Comparison of ENCODE assay signal across 10 cellular contexts in genomic region chr11:86043765-86044534, GRCh38. TPM values are rescaled to one million over a fixed set of nuclear protein-coding genes. Genes with fewer than 3 reads are reported as not detected.
DNase-seq lines count a peak whose midpoint lies in the region; TF ChIP-seq lines count a peak whose summit lies in the region.
"Had no signal": no experiment of that assay in that cellular context is flagged by ENCODE, and none has a peak within 500 bp of the region (broad histone marks: within the 10 kb centered on the region; RNA-seq: fewer than 3 reads in every experiment).

No MANE protein-coding gene starts in this region.

- H3K4me3 ChIP-seq in GM23248 (no peak overlapping the region), sigmoid colon (no peak overlapping the region)
- H3K4me3 ChIP-seq: Peyer's patch had no signal

- no peak overlapping the region for H2AFZ ChIP-seq in GM23248

- H3K36me3 ChIP-seq in GM23248 (ENCODE audit: low read depth) (no peaks in the 10 kb centered on the region), sigmoid colon (no peaks in the 10 kb centered on the region)
- H3K36me3 ChIP-seq: Peyer's patch had no signal

- no peaks in the 10 kb centered on the region for H3K27me3 ChIP-seq in GM23248 (replicated peaks; ENCODE audit: insufficient read depth)
- H3K27me3 ChIP-seq in sigmoid colon, result no peaks in the 10 kb centered on the region
- H3K27me3 ChIP-seq: Peyer's patch had no signal

- peaks cover 100% of the 10 kb centered on the region for H3K79me2 ChIP-seq in GM23248 (ENCODE audit: insufficient read depth)

- TF ChIP-seq CTCF in sigmoid colon (IDR thresholded peaks at IDR 0.05), result no peak

- no peak for TF ChIP-seq POLR2A in sigmoid colon (IDR thresholded peaks at IDR 0.05)
- no peak for TF ChIP-seq POLR2A in erythroblast (IDR thresholded peaks at IDR 0.05; ENCODE audit: low read length)

- H4K20me1 ChIP-seq in GM23248 (ENCODE audit: insufficient read depth), result peaks cover 33% of the 10 kb centered on the region

- peak overlapping the region; percentile 40 for H3K27ac ChIP-seq in GM23248
- H3K27ac ChIP-seq in sigmoid colon, result peak overlapping the region in 3 of 4 donors; percentile 1 to 74 (median 72)

- 0 out of 2 replicates have a peak overlapping the region, but pooled peaks have one; percentile 28 for H3K9ac ChIP-seq in GM23248

- H3K4me2 ChIP-seq in GM23248 (ENCODE audit: unreplicated experiment), result peak overlapping the region; percentile 20

- in situ Hi-C loops in GM23248 (cut with MboI), result no loop called here

- intact Hi-C loops in sigmoid colon (cut with DNase I), result loop anchor here (2.0 to 5.0 kb wide), 2 partner anchors 87 to 151 kb away; no protein-coding TSS in a partner anchor

- 74 to 75% methylated on average over 9 of the region's 9 CpGs for WGBS in GM23248 (ENCODE audit: low coverage in 1 of 2, low lambda C conversion rate in 2 of 2, missing lambda C conversion rate in 2 of 2), 2 experiments
- 83% methylated on average over 9 of the region's 9 CpGs for WGBS in sigmoid colon, 2 donors

- H3K4me1 ChIP-seq in GM23248 (ENCODE audit: insufficient read depth) (peaks cover 79% of the 10 kb centered on the region), sigmoid colon (peaks cover 0 to 92% (median 80%) of the 10 kb centered on the region in 4 donors)

- peaks cover 47% of the 10 kb centered on the region for H3F3A ChIP-seq in GM23248 (ENCODE audit: insufficient read depth)

- DNase-seq in GM23248, result no peak
- DNase-seq in RPMI7951 (ENCODE audit: low read depth), result peak; percentile 56
- DNase-seq in foreskin melanocyte, result peak; percentile 94
- DNase-seq in sigmoid colon, result no peak
- DNase-seq in erythroblast (lab: John Stamatoyannopoulos, UW), result no peak
- DNase-seq in NCI-H2081 treated with DMSO at 0.1 percent for 48 hours (lab: John Stamatoyannopoulos, UW), result no peak
- no peak for DNase-seq in ureter (ENCODE audit: low spot score)
- DNase-seq: DMS79; Peyer's patch; stimulated activated CD4-positive, alpha-beta T cell treated with anti-CD3 and anti-CD28 coated beads, Interleukin-4, amount 100 ng/mL, for 1 hour had no signal

- no peaks in the 10 kb centered on the region for H3K9me2 ChIP-seq in GM23248 (ENCODE audit: insufficient read depth)

- TF ChIP-seq EP300 in sigmoid colon (IDR thresholded peaks at IDR 0.05), result no peak

- H3K9me3 ChIP-seq in GM23248 (ENCODE audit: low read depth) (no peaks in the 10 kb centered on the region), sigmoid colon (no peaks in the 10 kb centered on the region)
- H3K9me3 ChIP-seq: Peyer's patch had no signal

RNA-seq across cellular contexts. Expression of gene PICALM, which starts 24.9 kb away (rescaled TPM):
- 277 and 310 TPM in 2 replicates for total RNA-seq in GM23248 (2014; rRNA removed; shearing (Covaris generic))
- 69.7 and 73.2 TPM in 2 replicates for polyA plus RNA-seq in GM23248 (2016; fragmentation: Nextera tagmentation; extraction: Ambion mirVana)
- 154 and 211 TPM in 2 replicates for total RNA-seq in RPMI7951 (2014; rRNA removed; shearing (Covaris generic))
- total RNA-seq in sigmoid colon, result 100 to 1,000 TPM; 213 to 250 (median 230) TPM
- 100 to 1,000 TPM in 1 of 3 donors, 10 to 100 TPM in 2; 55.3 to 100 (median 81.1) TPM for polyA plus RNA-seq in sigmoid colon
- total RNA-seq in ureter, result 261 TPM

Comparison
In these comparisons a context has a peak if more than half of its experiments do, and no peak if none do; other contexts are left out.
1. DNase-seq: peak in RPMI7951 (single experiment) and foreskin melanocyte (single experiment); none in GM23248 (single experiment), sigmoid colon (single experiment), erythroblast (0 of 2), NCI-H2081 treated with DMSO at 0.1 percent for 48 hours (single experiment) and ureter (single experiment).